ENCODE assay signal across 1 cellular context in the genomic region with DNA sequence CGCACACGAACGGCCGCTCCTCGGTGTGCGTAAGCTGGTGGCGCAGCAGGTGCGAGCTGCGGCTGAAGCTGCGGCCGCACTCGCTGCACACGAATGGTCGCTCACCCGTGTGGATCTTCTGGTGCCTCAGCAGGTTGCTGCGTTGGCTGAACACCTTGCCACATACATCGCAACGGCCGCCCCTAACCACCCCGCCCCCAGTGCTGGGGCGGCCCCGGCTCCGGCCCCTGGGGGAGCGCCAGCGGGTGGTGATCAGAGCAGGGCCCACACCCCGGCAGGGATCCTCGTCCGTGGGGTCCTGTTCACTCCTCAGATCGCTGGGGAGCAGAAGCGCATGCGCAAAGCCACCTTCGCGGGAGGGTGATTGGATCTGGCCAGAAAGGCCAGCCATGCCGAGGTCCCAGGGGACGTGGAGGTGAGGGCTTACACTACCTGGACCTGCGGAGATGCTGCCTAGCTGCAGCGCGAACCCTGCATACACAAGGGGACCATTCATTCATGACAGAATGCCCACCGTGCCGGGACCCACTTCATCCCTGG.
A peak's percentile ranks its signal among the peaks of the same experiment; 100 is the strongest.
TF ChIP-seq lines count a peak whose summit lies in the region.

No MANE protein-coding gene starts in this region.

TF ChIP-seq in HepG2, 621 proteins besides CTCF, POLR2A, EP300 and RAD21:
- TF ChIP-seq AGO2 (optimal IDR thresholded peaks at IDR 0.05; ENCODE audit: low read depth, low read length): peak; percentile 11
- TF ChIP-seq GFI1 (CRISPR knock-in tag; IDR thresholded peaks at IDR 0.05; ENCODE audit: borderline replicate concordance): no peak
- TF ChIP-seq POLR2G (IDR thresholded peaks at IDR 0.05; ENCODE audit: low read depth, low read length): peak; percentile 0; the same call in 1 of the 2 replicates
